8 cellular contexts compared by ENCODE assay signal in genomic region chr9:106862946-106863740, GRCh38. TPM values are rescaled to one million over a fixed set of nuclear protein-coding genes. Genes with fewer than 3 reads are reported as not detected.
DNase-seq lines count a peak whose midpoint lies in the region; ATAC-seq and TF ChIP-seq lines count a peak whose summit lies in the region.

TSS of gene ZNF462 (plus strand) at chr9:106863166. CDS start at chr9:106923384, 60,218 bp downstream.

- peak within 1 kb of the TSS; percentile 87 for H3K4me3 ChIP-seq in brain microvascular endothelial cell (ENCODE audit: low read depth, low read length)
- peak within 1 kb of the TSS; percentile 87 for H3K4me3 ChIP-seq in iPS-15b (ENCODE audit: low read depth, low read length)
- peak within 1 kb of the TSS; percentile 93 for H3K4me3 ChIP-seq in retinal pigment epithelial cell (ENCODE audit: low read length)

- no peak for ATAC-seq in activated CD8-positive, alpha-beta memory T cell treated with anti-CD3 and anti-CD28 coated beads, Interleukin-2, amount 10 ng/mL, durations not matched to agents 7 days and 5 days
- ATAC-seq in GM21360 (IDR thresholded peaks at IDR 0.05; ENCODE audit: unreplicated experiment): no peak
- ATAC-seq in HG03025 (IDR thresholded peaks at IDR 0.05; ENCODE audit: low FRiP score, unreplicated experiment): no peak

- H3K9ac ChIP-seq in iPS-15b (ENCODE audit: low read depth, low read length): peak within 1 kb of the TSS; percentile 87

- no peaks in the 10 kb centered on the region for H3K9me3 Mint-ChIP-seq in activated CD8-positive, alpha-beta memory T cell treated with anti-CD3 and anti-CD28 coated beads, Interleukin-2, amount 10 ng/mL, durations not matched to agents 7 days and 5 days (ENCODE audit: low read depth)

- H3K36me3 ChIP-seq in brain microvascular endothelial cell (replicated peaks) (no peaks in the 10 kb centered on the region), iPS-15b (ENCODE audit: control insufficient read depth, insufficient read depth, low read length) (no peaks in the 10 kb centered on the region)

- peak within 1 kb of the TSS; percentile 55 for H3K27ac ChIP-seq in brain microvascular endothelial cell

- H3K36me3 Mint-ChIP-seq in activated CD8-positive, alpha-beta memory T cell treated with anti-CD3 and anti-CD28 coated beads, Interleukin-2, amount 10 ng/mL, durations not matched to agents 7 days and 5 days: peaks cover 3% of the 10 kb centered on the region

- TF ChIP-seq CTCF in brain microvascular endothelial cell (IDR thresholded peaks at IDR 0.05; ENCODE audit: low read depth, low read length, missing control alignments) (no peak), retinal pigment epithelial cell (conservative IDR thresholded peaks at IDR 0.05; ENCODE audit: low read depth, low read length) (no peak)

- H3K27ac Mint-ChIP-seq in activated CD8-positive, alpha-beta memory T cell treated with anti-CD3 and anti-CD28 coated beads, Interleukin-2, amount 10 ng/mL, durations not matched to agents 7 days and 5 days: no peak within 1 kb of the TSS

- peak within 1 kb of the TSS; percentile 50 for H3K4me3 Mint-ChIP-seq in activated CD8-positive, alpha-beta memory T cell treated with anti-CD3 and anti-CD28 coated beads, Interleukin-2, amount 10 ng/mL, durations not matched to agents 7 days and 5 days

- no peaks in the 10 kb centered on the region for H3K9me3 ChIP-seq in iPS-15b (ENCODE audit: control insufficient read depth, insufficient read depth, low read length)

- H3K4me1 ChIP-seq in iPS-15b (ENCODE audit: control insufficient read depth, insufficient read depth, low read length): peaks cover 13% of the 10 kb centered on the region

- DNase-seq in activated CD8-positive, alpha-beta memory T cell treated with anti-CD3 and anti-CD28 coated beads, Interleukin-2, amount 10 ng/mL, durations not matched to agents 7 days and 5 days: no peak
- DNase-seq in activated CD8-positive, alpha-beta memory T cell treated with anti-CD3 and anti-CD28 coated beads, Interleukin-2, amount 50 U/mL, for 4 hours: no peak
- DNase-seq in NCI-H748 (lab: John Stamatoyannopoulos, UW; ENCODE audit: unreplicated experiment): peak; percentile 83
- DNase-seq in brain microvascular endothelial cell: peak; percentile 69
- DNase-seq in retinal pigment epithelial cell (ENCODE audit: low read depth): no peak

- peaks cover 68% of the 10 kb centered on the region for H3K27me3 Mint-ChIP-seq in activated CD8-positive, alpha-beta memory T cell treated with anti-CD3 and anti-CD28 coated beads, Interleukin-2, amount 10 ng/mL, durations not matched to agents 7 days and 5 days

- H3K27me3 ChIP-seq in brain microvascular endothelial cell (replicated peaks): no peaks in the 10 kb centered on the region
- H3K27me3 ChIP-seq in iPS-15b (ENCODE audit: control insufficient read depth, insufficient read depth, low read length): no peaks in the 10 kb centered on the region

- peaks cover 3% of the 10 kb centered on the region for H3K4me1 Mint-ChIP-seq in activated CD8-positive, alpha-beta memory T cell treated with anti-CD3 and anti-CD28 coated beads, Interleukin-2, amount 10 ng/mL, durations not matched to agents 7 days and 5 days

- in situ Hi-C loops in brain microvascular endothelial cell (cut with HindIII; ENCODE audit: low pct_ligation_motif_present, low sequenced_read_pairs): no loop called here

- CTCF ChIA-PET in activated CD8-positive, alpha-beta memory T cell treated with anti-CD3 and anti-CD28 coated beads, Interleukin-2, amount 10 ng/mL, durations not matched to agents 7 days and 5 days (lab: Charles Lee): no interaction called here

RNA-seq across cellular contexts. Expression of gene ZNF462, which starts in this region (rescaled TPM):
- under 1 TPM; 0.18 to 0.26 TPM for total RNA-seq in activated CD8-positive, alpha-beta memory T cell treated with anti-CD3 and anti-CD28 coated beads, Interleukin-2, amount 10 ng/mL, durations not matched to agents 7 days and 5 days

Comparison
In these comparisons a context has a peak if more than half of its experiments do, and no peak if none do; other contexts are left out.
1. DNase-seq: peak in NCI-H748 (single experiment) and brain microvascular endothelial cell (single experiment); none in activated CD8-positive, alpha-beta memory T cell treated with anti-CD3 and anti-CD28 coated beads, Interleukin-2, amount 10 ng/mL, durations not matched to agents 7 days and 5 days (single experiment), activated CD8-positive, alpha-beta memory T cell treated with anti-CD3 and anti-CD28 coated beads, Interleukin-2, amount 50 U/mL, for 4 hours (single experiment) and retinal pigment epithelial cell (single experiment).
2. Peak in every context shown above with its lines, with median percentiles within 50 percentile points of each other: H3K4me3 ChIP-seq.